In the genomic region with DNA sequence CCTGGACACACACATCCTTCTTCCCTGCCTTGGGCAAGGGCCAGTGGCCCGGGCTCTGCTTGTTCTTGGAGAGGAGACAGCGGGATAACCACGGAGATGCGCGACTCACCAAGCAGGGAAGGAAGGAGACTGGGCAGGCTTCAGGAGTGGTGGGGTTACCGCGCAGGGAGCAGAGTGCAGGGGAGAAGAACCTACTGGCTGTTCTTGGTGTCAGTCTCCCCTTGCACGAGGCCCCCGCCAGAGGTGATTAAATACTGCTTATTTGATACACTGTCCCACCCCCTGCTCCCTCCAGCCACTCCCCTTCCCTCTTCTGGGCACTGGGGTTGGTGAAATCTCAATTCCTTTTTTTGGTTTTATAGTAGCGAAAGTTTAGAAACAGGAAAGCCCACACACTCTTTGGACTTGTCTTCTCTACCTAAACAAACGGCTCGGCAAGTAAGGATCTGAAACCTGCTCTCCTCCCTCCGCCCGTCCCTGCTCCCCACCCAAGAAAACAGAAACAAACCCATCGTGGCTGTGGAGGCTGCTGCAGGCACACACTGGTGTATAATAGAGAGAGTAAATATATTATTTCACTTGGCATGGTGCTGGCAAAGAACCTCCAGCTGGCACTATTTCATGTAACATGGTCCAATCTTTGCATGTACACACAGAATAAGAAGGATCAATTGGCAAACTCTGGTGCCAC, we compare ENCODE assay signal across 8 cellular contexts. TPM values are rescaled to one million over a fixed set of nuclear protein-coding genes. Genes with fewer than 3 reads are reported as not detected.
A peak's percentile ranks its signal among the peaks of the same experiment; 100 is the strongest.
DNase-seq lines count a peak whose midpoint lies in the region; ATAC-seq and TF ChIP-seq lines count a peak whose summit lies in the region.

No MANE protein-coding gene starts in this region.

- no peak for TF ChIP-seq POLR2A in Peyer's patch (IDR thresholded peaks at IDR 0.05)

- peaks cover 0 to 27% (median 16%) of the 10 kb centered on the region in 4 donors for H3K4me1 ChIP-seq in Peyer's patch
- H3K4me1 ChIP-seq in mesendoderm (ENCODE audit: control insufficient read depth, low read depth, low read length), result no peaks in the 10 kb centered on the region

- H3K4me1 Mint-ChIP-seq in stimulated activated naive CD8-positive, alpha-beta T cell treated with anti-CD3 and anti-CD28 coated beads, Interleukin-15, Interleukin-2, amounts not matched to agents 100 ng/mL and 50 ng/mL, for 24 hours (ENCODE audit: low read depth), result peaks cover 19% of the 10 kb centered on the region
- peaks cover 30% of the 10 kb centered on the region for H3K4me1 Mint-ChIP-seq in stimulated activated naive CD8-positive, alpha-beta T cell treated with anti-CD3 and anti-CD28 coated beads, Interleukin-15, amount 100 ng/mL, for 72 hours

- H3K18ac ChIP-seq in mesendoderm (ENCODE audit: low read length), result no peak overlapping the region

- H3K27ac Mint-ChIP-seq in stimulated activated naive CD8-positive, alpha-beta T cell treated with anti-CD3 and anti-CD28 coated beads, Interleukin-15, Interleukin-2, amounts not matched to agents 100 ng/mL and 50 ng/mL, for 24 hours, result no peak overlapping the region
- peak overlapping the region in 1 of 2 donors; percentile 49 for H3K27ac Mint-ChIP-seq in stimulated activated naive CD8-positive, alpha-beta T cell treated with anti-CD3 and anti-CD28 coated beads, Interleukin-15, amount 100 ng/mL, for 72 hours

- no peak overlapping the region for H2AK5ac ChIP-seq in mesendoderm (ENCODE audit: low read length)

- H3K36me3 Mint-ChIP-seq in stimulated activated naive CD8-positive, alpha-beta T cell treated with anti-CD3 and anti-CD28 coated beads, Interleukin-15, Interleukin-2, amounts not matched to agents 100 ng/mL and 50 ng/mL, for 24 hours (ENCODE audit: low read depth), result peaks cover 16% of the 10 kb centered on the region

- no peaks in the 10 kb centered on the region for H3K79me2 ChIP-seq in mesendoderm (ENCODE audit: control insufficient read depth, insufficient read depth, low read length)

- H3K4me3 ChIP-seq in Peyer's patch (peak overlapping the region in 1 of 4 donors; percentile 10), mesendoderm (ENCODE audit: low read length) (no peak overlapping the region)

- no peaks in the 10 kb centered on the region for H3K79me1 ChIP-seq in mesendoderm (ENCODE audit: low read length)

- peak overlapping the region; percentile 63 for H3K4me3 Mint-ChIP-seq in stimulated activated naive CD8-positive, alpha-beta T cell treated with anti-CD3 and anti-CD28 coated beads, Interleukin-15, Interleukin-2, amounts not matched to agents 100 ng/mL and 50 ng/mL, for 24 hours
- no peak overlapping the region for H3K4me3 Mint-ChIP-seq in stimulated activated naive CD8-positive, alpha-beta T cell treated with anti-CD3 and anti-CD28 coated beads, Interleukin-15, amount 100 ng/mL, for 72 hours

- H3K9me3 ChIP-seq in Peyer's patch, result no peaks in the 10 kb centered on the region

- H3K4me2 ChIP-seq in mesendoderm (ENCODE audit: low read length), result no peak overlapping the region

- no CpG with 5 or more reads among the region's 15 CpGs for WGBS in mesendoderm (ENCODE audit: extremely low coverage, insufficient coverage, low lambda C conversion rate)

- no peak for DNase-seq in stimulated activated naive CD8-positive, alpha-beta T cell treated with anti-CD3 and anti-CD28 coated beads, Interleukin-15, amount 100 ng/mL, for 72 hours
- peak in 2 of 3 donors; percentile 73 to 74 for DNase-seq in Peyer's patch
- DNase-seq in globus pallidus (ENCODE audit: low spot score), result peak; percentile 24
- no peak for DNase-seq in hypothalamus (lab: John Stamatoyannopoulos, UW)
- DNase-seq in mesendoderm, result no peak
- no peak for DNase-seq in LoVo (ENCODE audit: low spot score)

- peak overlapping the region in 1 of 4 donors; percentile 57 for H3K27ac ChIP-seq in Peyer's patch
- no peak overlapping the region for H3K27ac ChIP-seq in mesendoderm (ENCODE audit: low read depth, low read length)

- no peak for ATAC-seq in stimulated activated naive CD8-positive, alpha-beta T cell treated with anti-CD3 and anti-CD28 coated beads, Interleukin-15, amount 100 ng/mL, for 72 hours
- ATAC-seq in HG02884 (IDR thresholded peaks at IDR 0.05; ENCODE audit: unreplicated experiment), result no peak

- no peak overlapping the region for H3K56ac ChIP-seq in mesendoderm (ENCODE audit: low read length)

- no peak overlapping the region for H2BK15ac ChIP-seq in mesendoderm (replicated peaks; ENCODE audit: low read depth)

- no peaks in the 10 kb centered on the region for H3K9me3 Mint-ChIP-seq in stimulated activated naive CD8-positive, alpha-beta T cell treated with anti-CD3 and anti-CD28 coated beads, Interleukin-15, Interleukin-2, amounts not matched to agents 100 ng/mL and 50 ng/mL, for 24 hours
- H3K9me3 Mint-ChIP-seq in stimulated activated naive CD8-positive, alpha-beta T cell treated with anti-CD3 and anti-CD28 coated beads, Interleukin-15, amount 100 ng/mL, for 72 hours, result no peaks in the 10 kb centered on the region

- TF ChIP-seq CTCF in Peyer's patch (IDR thresholded peaks at IDR 0.05), result no peak

- no peak overlapping the region for H3K9ac ChIP-seq in mesendoderm (ENCODE audit: low read length)

- no peak overlapping the region for H2BK5ac ChIP-seq in mesendoderm (ENCODE audit: low read length)

- no peak overlapping the region for H4K5ac ChIP-seq in mesendoderm (ENCODE audit: low read length)

- no peak overlapping the region for H2BK120ac ChIP-seq in mesendoderm (ENCODE audit: low read depth, low read length)

- H4K8ac ChIP-seq in mesendoderm (ENCODE audit: low read depth, low read length), result no peak overlapping the region

- H3K27me3 ChIP-seq in Peyer's patch (no peaks in the 10 kb centered on the region), mesendoderm (ENCODE audit: insufficient read depth, low read length, poor library complexity) (no peaks in the 10 kb centered on the region)

- peaks cover 0 to 51% (median 0%) of the 10 kb centered on the region in 3 donors for H3K36me3 ChIP-seq in Peyer's patch
- H3K36me3 ChIP-seq in mesendoderm (ENCODE audit: control insufficient read depth, insufficient read depth, low read length), result no peaks in the 10 kb centered on the region

- H3K4ac ChIP-seq in mesendoderm (ENCODE audit: low read depth, low read length), result no peak overlapping the region

- no peak overlapping the region for H3K23ac ChIP-seq in mesendoderm (ENCODE audit: low read length)

- H3K27me3 Mint-ChIP-seq in stimulated activated naive CD8-positive, alpha-beta T cell treated with anti-CD3 and anti-CD28 coated beads, Interleukin-15, Interleukin-2, amounts not matched to agents 100 ng/mL and 50 ng/mL, for 24 hours, result no peaks in the 10 kb centered on the region
- H3K27me3 Mint-ChIP-seq in stimulated activated naive CD8-positive, alpha-beta T cell treated with anti-CD3 and anti-CD28 coated beads, Interleukin-15, amount 100 ng/mL, for 72 hours, result no peaks in the 10 kb centered on the region

RNA-seq across cellular contexts. Expression of a gene that starts 10.8 kb away (rescaled TPM):
- 1 to 10 TPM in 2 of 4 donors, under 1 TPM in 1, not detected in 1; 0.83 to 1.6 (median 1.2) TPM for total RNA-seq in Peyer's patch
- 56.4 TPM for polyA plus RNA-seq in mesendoderm (2013, experiment 1 of 2)
- polyA plus RNA-seq in mesendoderm (2013, experiment 2 of 2), result 57.6 TPM

RNA-seq across cellular contexts. Expression of a gene that starts 15.6 kb away (rescaled TPM):
- 10 to 100 TPM; 46.2 to 66.8 (median 63.0) TPM for total RNA-seq in Peyer's patch
- polyA plus RNA-seq in mesendoderm (2013, experiment 1 of 2), result 13.3 TPM
- polyA plus RNA-seq in mesendoderm (2013, experiment 2 of 2), result 14.2 TPM

RNA-seq across cellular contexts. Expression of a gene that starts 26.2 kb away (rescaled TPM):
- 1 to 10 TPM in 1 of 4 donors, not detected in 3; 4.9 TPM for total RNA-seq in Peyer's patch
- 0.38 TPM for polyA plus RNA-seq in mesendoderm (2013, experiment 1 of 2)
- 0.34 TPM for polyA plus RNA-seq in mesendoderm (2013, experiment 2 of 2)

RNA-seq across cellular contexts. Expression of a gene that starts 47.8 kb away (rescaled TPM):
- 10 to 100 TPM in 1 of 4 donors, 1 to 10 TPM in 3; 1.1 to 17.3 (median 3.3) TPM for total RNA-seq in Peyer's patch
- 14.5 TPM for polyA plus RNA-seq in mesendoderm (2013, experiment 1 of 2)
- polyA plus RNA-seq in mesendoderm (2013, experiment 2 of 2), result 15.2 TPM

Comparison
In these comparisons a context has a peak if more than half of its experiments do, and no peak if none do; other contexts are left out.
1. DNase-seq: peak in Peyer's patch (2 of 3) and globus pallidus (single experiment); none in stimulated activated naive CD8-positive, alpha-beta T cell treated with anti-CD3 and anti-CD28 coated beads, Interleukin-15, amount 100 ng/mL, for 72 hours (0 of 2), hypothalamus (0 of 51), mesendoderm (single experiment) and LoVo (single experiment).